In the genomic region with DNA sequence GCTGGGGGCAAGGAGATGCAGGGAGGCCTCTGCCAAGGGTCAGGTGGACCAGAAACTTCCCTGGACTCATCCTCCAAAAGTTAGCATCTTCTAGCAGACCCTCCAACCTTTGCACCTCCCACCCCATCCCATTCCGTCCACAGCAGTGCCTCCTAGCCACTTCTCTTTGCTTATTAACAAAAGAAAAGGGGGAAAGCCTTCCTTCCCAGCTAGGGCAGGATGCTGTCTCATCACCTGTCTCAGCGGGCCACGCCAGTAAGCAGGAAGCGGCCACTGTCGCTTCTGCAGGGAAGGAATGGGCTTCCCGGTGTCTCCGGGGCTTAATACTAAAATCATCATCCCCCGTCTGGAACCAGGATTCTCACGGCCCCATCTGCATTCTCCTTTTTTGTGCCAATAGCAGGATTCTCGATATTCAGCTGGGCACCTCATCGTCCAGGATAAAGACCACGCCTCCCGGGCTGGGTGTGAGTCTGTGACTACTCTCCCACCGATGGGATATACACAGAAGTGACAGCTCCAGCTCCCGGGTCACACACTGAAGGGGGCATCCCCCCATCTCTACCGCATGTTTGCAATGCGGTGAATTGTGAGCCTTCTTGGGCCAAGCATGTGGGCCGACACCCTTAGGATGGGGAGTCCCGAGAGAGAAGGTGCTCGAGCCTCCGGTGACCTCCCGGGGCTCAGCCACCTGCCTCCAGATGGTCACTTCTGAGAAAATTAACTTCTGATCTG, we compare ENCODE assay signal across 19 cellular contexts. TPM values are rescaled to one million over a fixed set of nuclear protein-coding genes. Genes with fewer than 3 reads are reported as not detected.
DNase-seq lines count a peak whose midpoint lies in the region; ATAC-seq, FAIRE-seq and TF ChIP-seq lines count a peak whose summit lies in the region.
"Had no signal": no experiment of that assay in that cellular context is flagged by ENCODE, and none has a peak within 500 bp of the region (broad histone marks: within the 10 kb centered on the region; RNA-seq: fewer than 3 reads in every experiment).

No MANE protein-coding gene starts in this region.

- CTCF ChIA-PET in activated CD8-positive, alpha-beta memory T cell treated with anti-CD3 and anti-CD28 coated beads, Interleukin-2, amount 10 ng/mL, durations not matched to agents 7 days and 5 days (lab: Charles Lee): no interaction called here

- H3K4me3 Mint-ChIP-seq in activated CD8-positive, alpha-beta memory T cell treated with anti-CD3 and anti-CD28 coated beads, Interleukin-2, amount 10 ng/mL, durations not matched to agents 7 days and 5 days: no peak overlapping the region

- no peak overlapping the region for H3K27ac Mint-ChIP-seq in activated CD8-positive, alpha-beta memory T cell treated with anti-CD3 and anti-CD28 coated beads, Interleukin-2, amount 10 ng/mL, durations not matched to agents 7 days and 5 days

- peaks cover 3% of the 10 kb centered on the region for H3K27me3 Mint-ChIP-seq in activated CD8-positive, alpha-beta memory T cell treated with anti-CD3 and anti-CD28 coated beads, Interleukin-2, amount 10 ng/mL, durations not matched to agents 7 days and 5 days

- FAIRE-seq in kidney (lab: Jason Lieb, UNC): no peak
- FAIRE-seq: A204.1, pancreas had no signal

- no peaks in the 10 kb centered on the region for H3K36me3 ChIP-seq in kidney (ENCODE audit: control insufficient read depth in 1 of 2, insufficient read depth in 2 of 2, low read length in 2 of 2)
- no peaks in the 10 kb centered on the region for H3K36me3 ChIP-seq in spleen
- H3K36me3 ChIP-seq: pancreas, tibial nerve had no signal

- TF ChIP-seq CTCF in kidney (IDR thresholded peaks at IDR 0.05; ENCODE audit: borderline replicate concordance, extremely low read depth, insufficient read depth) (no peak), spleen (IDR thresholded peaks at IDR 0.05 in 8 of 11, conservative IDR thresholded peaks at IDR 0.05 in 3 of 11) (no peak)

- no peaks in the 10 kb centered on the region for H3K36me3 Mint-ChIP-seq in activated CD8-positive, alpha-beta memory T cell treated with anti-CD3 and anti-CD28 coated beads, Interleukin-2, amount 10 ng/mL, durations not matched to agents 7 days and 5 days

- H3K9ac ChIP-seq in kidney (ENCODE audit: low read length in 2 of 2): no peak overlapping the region

- H3K27ac ChIP-seq in kidney (ENCODE audit: low read depth in 2 of 2, low read length in 2 of 2) (no peak overlapping the region), spleen (no peak overlapping the region)
- H3K27ac ChIP-seq: pancreas, tibial nerve had no signal

- H3K9me3 ChIP-seq in kidney (ENCODE audit: control insufficient read depth in 1 of 2, low read length in 2 of 2) (no peaks in the 10 kb centered on the region), spleen (no peaks in the 10 kb centered on the region)
- H3K9me3 ChIP-seq: pancreas, tibial nerve had no signal

- H3K4me1 Mint-ChIP-seq in activated CD8-positive, alpha-beta memory T cell treated with anti-CD3 and anti-CD28 coated beads, Interleukin-2, amount 10 ng/mL, durations not matched to agents 7 days and 5 days: no peaks in the 10 kb centered on the region

- intact Hi-C loops in kidney (cut with DNase I) (no loop called here), spleen (cut with DNase I; ENCODE audit: low total_unique reads) (no loop called here)

- 63 to 73% (median 68%) methylated on average over 20 to 22 of the region's 22 CpGs for WGBS in spleen, 5 donors

- ATAC-seq in activated CD8-positive, alpha-beta memory T cell treated with anti-CD3 and anti-CD28 coated beads, Interleukin-2, amount 10 ng/mL, durations not matched to agents 7 days and 5 days: no peak
- ATAC-seq in HG03460 (IDR thresholded peaks at IDR 0.05; ENCODE audit: unreplicated experiment): no peak
- no peak for ATAC-seq in GM18861 (IDR thresholded peaks at IDR 0.05; ENCODE audit: unreplicated experiment)
- ATAC-seq: pancreas had no signal

- H3K27me3 ChIP-seq in spleen (replicated peaks in 1 of 7): peaks cover 0 to 85% (median 5%) of the 10 kb centered on the region in 7 donors

- H3K9me3 Mint-ChIP-seq in activated CD8-positive, alpha-beta memory T cell treated with anti-CD3 and anti-CD28 coated beads, Interleukin-2, amount 10 ng/mL, durations not matched to agents 7 days and 5 days (ENCODE audit: low read depth): no peaks in the 10 kb centered on the region

- no peak overlapping the region for H3K4me3 ChIP-seq in kidney (ENCODE audit: low read length in 2 of 2)
- H3K4me3 ChIP-seq in spleen: no peak overlapping the region
- H3K4me3 ChIP-seq: pancreas, tibial nerve had no signal

- H3K4me1 ChIP-seq in kidney (ENCODE audit: control insufficient read depth in 1 of 2, insufficient read depth in 1 of 2, low read depth in 1 of 2, low read length in 2 of 2) (no peaks in the 10 kb centered on the region), spleen (no peaks in the 10 kb centered on the region)
- H3K4me1 ChIP-seq: pancreas, tibial nerve had no signal

- no peak for TF ChIP-seq POLR2A in spleen (IDR thresholded peaks at IDR 0.05)

- DNase-seq in activated CD8-positive, alpha-beta memory T cell treated with anti-CD3 and anti-CD28 coated beads, Interleukin-2, amount 10 ng/mL, durations not matched to agents 7 days and 5 days: peak; percentile 18
- no peak for DNase-seq in activated CD8-positive, alpha-beta memory T cell treated with anti-CD3 and anti-CD28 coated beads for 24 hours
- peak; percentile 2 for DNase-seq in HuH-7.5 (ENCODE audit: low spot score)
- DNase-seq in kidney: peak; percentile 15
- DNase-seq in spleen: peak; percentile 50
- no peak for DNase-seq in stimulated activated CD4-positive, alpha-beta T cell treated with anti-CD3 and anti-CD28 coated beads, Interleukin-12 subunit alpha, Interleukin-12 subunit beta, amount 100 ng/mL, for 4 hours
- DNase-seq: activated CD4-positive, alpha-beta T cell treated with anti-CD3 and anti-CD28 coated beads for 4 hours; cerebellar nuclear complex; Karpas-422; NCI-H1092 treated with DMSO at 0.1 percent for 48 hours; NCI-H2107; NCI-H526; T-helper 9 cell had no signal

RNA-seq across cellular contexts. Expression of gene RBFOX3, which starts 15.5 kb away (rescaled TPM):
- not detected for total RNA-seq in activated CD8-positive, alpha-beta memory T cell treated with anti-CD3 and anti-CD28 coated beads, Interleukin-2, amount 10 ng/mL, durations not matched to agents 7 days and 5 days
- total RNA-seq in kidney: not detected
- polyA plus RNA-seq in kidney (ENCODE audit: insufficient read depth, low read depth, low replicate concordance): not detected
- total RNA-seq in spleen: under 1 TPM in 3 of 7 donors, not detected in 4; 0.19 to 0.34 (median 0.29) TPM
- polyA plus RNA-seq in spleen: under 1 TPM in 2 of 3 donors, not detected in 1; 0.02 to 0.03 TPM
- total RNA-seq: fibroblast of villous mesenchyme, tibial nerve had no signal

Comparison
In these comparisons a context has a peak if more than half of its experiments do, and no peak if none do; other contexts are left out.
1. DNase-seq: peak in activated CD8-positive, alpha-beta memory T cell treated with anti-CD3 and anti-CD28 coated beads, Interleukin-2, amount 10 ng/mL, durations not matched to agents 7 days and 5 days (single experiment), HuH-7.5 (single experiment), kidney (single experiment) and spleen (single experiment); none in activated CD8-positive, alpha-beta memory T cell treated with anti-CD3 and anti-CD28 coated beads for 24 hours (single experiment) and stimulated activated CD4-positive, alpha-beta T cell treated with anti-CD3 and anti-CD28 coated beads, Interleukin-12 subunit alpha, Interleukin-12 subunit beta, amount 100 ng/mL, for 4 hours (single experiment).